In the genomic region with DNA sequence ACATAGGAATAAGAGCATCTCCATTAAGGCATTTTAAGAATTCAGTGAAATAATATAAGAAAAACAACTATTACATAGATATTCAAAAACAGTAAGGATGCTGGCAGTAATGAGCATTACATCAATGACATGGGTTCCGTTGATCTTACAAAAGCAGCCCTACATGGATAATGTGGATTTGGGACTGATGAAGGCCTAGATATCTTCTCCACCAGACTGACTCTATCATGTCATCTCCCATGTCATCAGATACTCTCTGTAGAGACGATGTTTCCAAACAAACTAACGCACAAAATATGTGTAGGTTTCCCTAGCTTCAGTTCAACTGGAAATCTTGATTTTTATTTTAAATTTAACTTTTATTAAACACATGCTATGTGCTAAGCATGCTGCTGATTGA, we compare ENCODE assay signal across 1 cellular context.
TF ChIP-seq lines count a peak whose summit lies in the region.

No MANE protein-coding gene starts in this region.

TF ChIP-seq in HepG2, 621 proteins besides CTCF, POLR2A, EP300 and RAD21:
- TF ChIP-seq RBFOX2 (IDR thresholded peaks at IDR 0.05; ENCODE audit: low read depth, low read length) (0 out of 2 replicates have a peak, but pooled peaks have one; percentile 29), PAF1 (CRISPR knock-in tag; IDR thresholded peaks at IDR 0.05) (no peak), ZNF83 (CRISPR knock-in tag; IDR thresholded peaks at IDR 0.05; ENCODE audit: borderline replicate concordance) (no peak)
- TF ChIP-seq, protein P1, sequence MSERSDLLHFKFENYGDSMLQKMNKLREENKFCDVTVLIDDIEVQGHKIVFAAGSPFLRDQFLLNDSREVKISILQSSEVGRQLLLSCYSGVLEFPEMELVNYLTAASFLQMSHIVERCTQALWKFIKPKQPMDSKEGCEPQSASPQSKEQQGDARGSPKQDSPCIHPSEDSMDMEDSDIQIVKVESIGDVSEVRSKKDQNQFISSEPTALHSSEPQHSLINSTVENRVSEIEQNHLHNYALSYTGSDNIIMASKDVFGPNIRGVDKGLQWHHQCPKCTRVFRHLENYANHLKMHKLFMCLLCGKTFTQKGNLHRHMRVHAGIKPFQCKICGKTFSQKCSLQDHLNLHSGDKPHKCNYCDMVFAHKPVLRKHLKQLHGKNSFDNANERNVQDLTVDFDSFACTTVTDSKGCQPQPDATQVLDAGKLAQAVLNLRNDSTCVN (CRISPR knock-in tag; IDR thresholded peaks at IDR 0.05; ENCODE audit: borderline replicate concordance) = no peak
